In genomic region chr14:100328495-100329163, GRCh38 we compare ENCODE assay signal across 1 cellular context.
TF ChIP-seq lines count a peak whose summit lies in the region.

No MANE protein-coding gene starts in this region.

TF ChIP-seq in HepG2, 621 proteins besides CTCF, POLR2A, EP300 and RAD21 (continued from another document and continues in another):
- no peak for TF ChIP-seq USF2 (IDR thresholded peaks at IDR 0.05; ENCODE audit: low read depth, low read length)
- TF ChIP-seq USF2 (CRISPR knock-in tag; IDR thresholded peaks at IDR 0.05; ENCODE audit: borderline replicate concordance): no peak
- 0 out of 2 replicates have a peak, but pooled peaks have one; percentile 40 for TF ChIP-seq PAWR (CRISPR knock-in tag; IDR thresholded peaks at IDR 0.05; ENCODE audit: borderline replicate concordance)
- TF ChIP-seq ARID2 (CRISPR knock-in tag; IDR thresholded peaks at IDR 0.05; ENCODE audit: borderline replicate concordance): no peak
- peak; percentile 13; the same call in 1 of the 2 replicates for TF ChIP-seq HES4 (CRISPR knock-in tag; IDR thresholded peaks at IDR 0.05; ENCODE audit: borderline replicate concordance)
- TF ChIP-seq ZNF296 (CRISPR knock-in tag; conservative IDR thresholded peaks at IDR 0.05): 0 out of 2 replicates have a peak, but pooled peaks have one; percentile 61
- TF ChIP-seq HHEX (CRISPR knock-in tag; IDR thresholded peaks at IDR 0.05): no peak
- TF ChIP-seq ZNF260 (CRISPR knock-in tag; IDR thresholded peaks at IDR 0.05; ENCODE audit: borderline replicate concordance, low read depth): no peak
- no peak for TF ChIP-seq ATF7-NPFF (CRISPR knock-in tag; IDR thresholded peaks at IDR 0.05; ENCODE audit: low read depth)
- peak; percentile 52; the same call in 1 of the 2 replicates for TF ChIP-seq ARID4A (CRISPR knock-in tag; IDR thresholded peaks at IDR 0.05; ENCODE audit: borderline replicate concordance)
- TF ChIP-seq ZNF430 (CRISPR knock-in tag; IDR thresholded peaks at IDR 0.05): 0 out of 2 replicates have a peak, but pooled peaks have one; percentile 19
- TF ChIP-seq FIP1L1 (IDR thresholded peaks at IDR 0.05; ENCODE audit: borderline replicate concordance, insufficient read depth, low read depth, low read length): no peak
- TF ChIP-seq FOXC1 (CRISPR knock-in tag; IDR thresholded peaks at IDR 0.05; ENCODE audit: borderline replicate concordance): peak; percentile 59; the same call in 1 of the 2 replicates
- TF ChIP-seq HMGXB4 (CRISPR knock-in tag; IDR thresholded peaks at IDR 0.05; ENCODE audit: borderline replicate concordance in 1 of 2, low read depth in 1 of 2): 0 out of 4 replicates have a peak, but pooled peaks have one; percentile 1 to 29
- peak; percentile 27; the same call in 1 of the 2 replicates for TF ChIP-seq NCOA1 (CRISPR knock-in tag; IDR thresholded peaks at IDR 0.05)
- TF ChIP-seq TRIM22 (IDR thresholded peaks at IDR 0.05): no peak
- TF ChIP-seq MEIS2 (CRISPR knock-in tag; IDR thresholded peaks at IDR 0.05): 0 out of 2 replicates have a peak, but pooled peaks have one; percentile 25
- TF ChIP-seq NFIB (CRISPR knock-in tag; IDR thresholded peaks at IDR 0.05; ENCODE audit: borderline replicate concordance): no peak
- TF ChIP-seq ZNF646 (CRISPR knock-in tag; IDR thresholded peaks at IDR 0.05): no peak
- 0 out of 2 replicates have a peak, but pooled peaks have one; percentile 53 for TF ChIP-seq ZNF609 (CRISPR knock-in tag; IDR thresholded peaks at IDR 0.05; ENCODE audit: borderline replicate concordance)
- 0 out of 2 replicates have a peak, but pooled peaks have one; percentile 21 for TF ChIP-seq ZNF709 (CRISPR knock-in tag; IDR thresholded peaks at IDR 0.05)
- peak; percentile 40; the same call in 1 of the 2 replicates for TF ChIP-seq HINFP (CRISPR knock-in tag; IDR thresholded peaks at IDR 0.05; ENCODE audit: low read depth)
- TF ChIP-seq ZBTB1 (CRISPR knock-in tag; IDR thresholded peaks at IDR 0.05; ENCODE audit: borderline replicate concordance): no peak
- 0 out of 2 replicates have a peak, but pooled peaks have one; percentile 71 for TF ChIP-seq ZNF276 (CRISPR knock-in tag; IDR thresholded peaks at IDR 0.05; ENCODE audit: low read depth)
